Comparison of ENCODE assay signal across 33 cellular contexts in genomic region chr11:124012697-124013096, GRCh38. TPM values are rescaled to one million over a fixed set of nuclear protein-coding genes. Genes with fewer than 3 reads are reported as not detected.
"Had no signal": no experiment of that assay in that cellular context is flagged by ENCODE, and none has a peak within 500 bp of the region (broad histone marks: within the 10 kb centered on the region; RNA-seq: fewer than 3 reads in every experiment).

A gene with protein sequence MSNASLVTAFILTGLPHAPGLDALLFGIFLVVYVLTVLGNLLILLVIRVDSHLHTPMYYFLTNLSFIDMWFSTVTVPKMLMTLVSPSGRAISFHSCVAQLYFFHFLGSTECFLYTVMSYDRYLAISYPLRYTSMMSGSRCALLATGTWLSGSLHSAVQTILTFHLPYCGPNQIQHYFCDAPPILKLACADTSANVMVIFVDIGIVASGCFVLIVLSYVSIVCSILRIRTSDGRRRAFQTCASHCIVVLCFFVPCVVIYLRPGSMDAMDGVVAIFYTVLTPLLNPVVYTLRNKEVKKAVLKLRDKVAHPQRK (plus strand): TSS chr11:124012997. CDS start chr11:124015575, 2,578 bp downstream.

- H3K4me1 ChIP-seq: stomach, suprapubic skin, testis, thyroid gland, tibial artery, tibial nerve, transverse colon, upper lobe of left lung, upper lobe of right lung, uterus, vagina had no signal

- FAIRE-seq: urothelium cell line had no signal

- H3K27ac ChIP-seq: stomach, suprapubic skin, testis, thoracic aorta, thyroid gland, tibial artery, tibial nerve, transverse colon, upper lobe of left lung, upper lobe of right lung, uterus, vagina had no signal

- H3K4me1 Mint-ChIP-seq: stimulated activated effector memory CD8-positive, alpha-beta T cell treated with anti-CD3 and anti-CD28 coated beads, Interleukin-12 subunit alpha, Interleukin-12 subunit beta, amount 100 ng/mL, for 72 hours; stimulated activated memory B cell treated with anti-CD40 and anti-IgM and Interleukin-4, amounts not matched to agents 10 μg/mL and 1 μg/mL and 100 μg/mL, for 72 hours; stimulated activated naive B cell treated with anti-CD40 and anti-IgM and Interleukin-4, amounts not matched to agents 10 μg/mL and 1 μg/mL and 100 μg/mL, for 72 hours; stimulated activated naive CD8-positive, alpha-beta T cell treated with anti-CD3 and anti-CD28 coated beads, Interleukin-15, amount 100 ng/mL, for 72 hours had no signal

- H3K36me3 Mint-ChIP-seq: stimulated activated effector memory CD8-positive, alpha-beta T cell treated with anti-CD3 and anti-CD28 coated beads, Interleukin-12 subunit alpha, Interleukin-12 subunit beta, amount 100 ng/mL, for 72 hours; stimulated activated memory B cell treated with anti-CD40 and anti-IgM and Interleukin-4, amounts not matched to agents 10 μg/mL and 1 μg/mL and 100 μg/mL, for 72 hours; stimulated activated naive B cell treated with anti-CD40 and anti-IgM and Interleukin-4, amounts not matched to agents 10 μg/mL and 1 μg/mL and 100 μg/mL, for 72 hours; type B pancreatic cell had no signal

- H3K27ac Mint-ChIP-seq: stimulated activated effector memory CD8-positive, alpha-beta T cell treated with anti-CD3 and anti-CD28 coated beads, Interleukin-12 subunit alpha, Interleukin-12 subunit beta, amount 100 ng/mL, for 72 hours; stimulated activated memory B cell treated with anti-CD40 and anti-IgM and Interleukin-4, amounts not matched to agents 10 μg/mL and 1 μg/mL and 100 μg/mL, for 72 hours; stimulated activated naive B cell treated with anti-CD40 and anti-IgM and Interleukin-4, amounts not matched to agents 10 μg/mL and 1 μg/mL and 100 μg/mL, for 72 hours; stimulated activated naive CD8-positive, alpha-beta T cell treated with anti-CD3 and anti-CD28 coated beads, Interleukin-15, amount 100 ng/mL, for 72 hours; stimulated activated naive CD8-positive, alpha-beta T cell treated with anti-CD3 and anti-CD28 coated beads, Interleukin-15, Interleukin-2, amounts not matched to agents 100 ng/mL and 50 ng/mL, for 24 hours; type B pancreatic cell had no signal

- H3K9me3 Mint-ChIP-seq: stimulated activated effector memory CD8-positive, alpha-beta T cell treated with anti-CD3 and anti-CD28 coated beads, Interleukin-12 subunit alpha, Interleukin-12 subunit beta, amount 100 ng/mL, for 72 hours; stimulated activated memory B cell treated with anti-CD40 and anti-IgM and Interleukin-4, amounts not matched to agents 10 μg/mL and 1 μg/mL and 100 μg/mL, for 72 hours; stimulated activated naive B cell treated with anti-CD40 and anti-IgM and Interleukin-4, amounts not matched to agents 10 μg/mL and 1 μg/mL and 100 μg/mL, for 72 hours; stimulated activated naive CD8-positive, alpha-beta T cell treated with anti-CD3 and anti-CD28 coated beads, Interleukin-15, amount 100 ng/mL, for 72 hours; stimulated activated naive CD8-positive, alpha-beta T cell treated with anti-CD3 and anti-CD28 coated beads, Interleukin-15, Interleukin-2, amounts not matched to agents 100 ng/mL and 50 ng/mL, for 24 hours; type B pancreatic cell had no signal

- H3K9me3 ChIP-seq: stomach, suprapubic skin, testis, thoracic aorta, thyroid gland, tibial artery, tibial nerve, transverse colon, upper lobe of left lung, upper lobe of right lung, uterus, vagina had no signal

- ATAC-seq: stimulated activated effector memory CD8-positive, alpha-beta T cell treated with anti-CD3 and anti-CD28 coated beads, Interleukin-12 subunit alpha, Interleukin-12 subunit beta, amount 100 ng/mL, for 72 hours; stimulated activated memory B cell treated with anti-CD40 and anti-IgM and Interleukin-4, amounts not matched to agents 10 μg/mL and 1 μg/mL and 100 μg/mL, for 72 hours; stimulated activated naive B cell treated with anti-CD40 and anti-IgM and Interleukin-4, amounts not matched to agents 10 μg/mL and 1 μg/mL and 100 μg/mL, for 72 hours; stimulated activated naive CD8-positive, alpha-beta T cell treated with anti-CD3 and anti-CD28 coated beads, Interleukin-15, amount 100 ng/mL, for 72 hours; stimulated activated naive CD8-positive, alpha-beta T cell treated with anti-CD3 and anti-CD28 coated beads, Interleukin-15, Interleukin-2, amounts not matched to agents 100 U/mL and 50 U/mL, for 24 hours; upper lobe of right lung had no signal

- H3K27me3 ChIP-seq: stomach, suprapubic skin, testis, thyroid gland, tibial artery, tibial nerve, transverse colon, upper lobe of left lung, upper lobe of right lung, uterus, vagina had no signal

- DNase-seq: stimulated activated CD4-positive, alpha-beta T cell treated with anti-CD3 and anti-CD28 coated beads, Interleukin-2, amount 100 ng/mL, for 48 hours; stimulated activated CD4-positive, alpha-beta T cell treated with anti-CD3 and anti-CD28 coated beads, Interleukin-4, amount 100 ng/mL, for 1 hour; stimulated activated CD4-positive, alpha-beta T cell treated with anti-CD3 and anti-CD28 coated beads, Interleukin-4, amount 100 ng/mL, for 24 hours; stimulated activated CD4-positive, alpha-beta T cell treated with anti-CD3 and anti-CD28 coated beads, Interleukin-4, amount 100 ng/mL, for 4 hours; stimulated activated CD8-positive, alpha-beta memory T cell treated with anti-CD3 and anti-CD28 coated beads, Interleukin-4, amount 100 ng/mL, for 48 hours; stimulated activated naive B cell treated with anti-CD40 and anti-IgM and Interleukin-4, amounts not matched to agents 10 μg/mL and 1 μg/mL and 100 μg/mL, for 72 hours; stimulated activated naive CD4-positive, alpha-beta T cell; stimulated activated naive CD4-positive, alpha-beta T cell treated with Interleukin-2 at 50 U/mL for 16 hours; stimulated activated naive CD8-positive, alpha-beta T cell treated with anti-CD3 and anti-CD28 coated beads, Interleukin-15, amount 100 ng/mL, for 72 hours; stimulated activated naive CD8-positive, alpha-beta T cell treated with anti-CD3 and anti-CD28 coated beads, Interleukin-15, Interleukin-2, amounts not matched to agents 100 U/mL and 50 U/mL, for 24 hours; stomach; substantia nigra; testis; thyroid gland; tibial artery; transverse colon; trophoblast cell; upper lobe of left lung; upper lobe of right lung; uterus had no signal

- H3K36me3 ChIP-seq: stomach, suprapubic skin, thoracic aorta, thyroid gland, tibial artery, tibial nerve, transverse colon, upper lobe of left lung, upper lobe of right lung, uterus, vagina had no signal

- H3K4me3 Mint-ChIP-seq: stimulated activated effector memory CD8-positive, alpha-beta T cell treated with anti-CD3 and anti-CD28 coated beads, Interleukin-12 subunit alpha, Interleukin-12 subunit beta, amount 100 ng/mL, for 72 hours; stimulated activated memory B cell treated with anti-CD40 and anti-IgM and Interleukin-4, amounts not matched to agents 10 μg/mL and 1 μg/mL and 100 μg/mL, for 72 hours; stimulated activated naive B cell treated with anti-CD40 and anti-IgM and Interleukin-4, amounts not matched to agents 10 μg/mL and 1 μg/mL and 100 μg/mL, for 72 hours; stimulated activated naive CD8-positive, alpha-beta T cell treated with anti-CD3 and anti-CD28 coated beads, Interleukin-15, amount 100 ng/mL, for 72 hours; stimulated activated naive CD8-positive, alpha-beta T cell treated with anti-CD3 and anti-CD28 coated beads, Interleukin-15, Interleukin-2, amounts not matched to agents 100 ng/mL and 50 ng/mL, for 24 hours; type B pancreatic cell had no signal

- H3K27me3 Mint-ChIP-seq: stimulated activated memory B cell treated with anti-CD40 and anti-IgM and Interleukin-4, amounts not matched to agents 10 μg/mL and 1 μg/mL and 100 μg/mL, for 72 hours; stimulated activated naive B cell treated with anti-CD40 and anti-IgM and Interleukin-4, amounts not matched to agents 10 μg/mL and 1 μg/mL and 100 μg/mL, for 72 hours; stimulated activated naive CD8-positive, alpha-beta T cell treated with anti-CD3 and anti-CD28 coated beads, Interleukin-15, amount 100 ng/mL, for 72 hours; stimulated activated naive CD8-positive, alpha-beta T cell treated with anti-CD3 and anti-CD28 coated beads, Interleukin-15, Interleukin-2, amounts not matched to agents 100 ng/mL and 50 ng/mL, for 24 hours; type B pancreatic cell had no signal

- H3K4me3 ChIP-seq: stomach, suprapubic skin, testis, thoracic aorta, thyroid gland, tibial artery, tibial nerve, transverse colon, upper lobe of left lung, upper lobe of right lung, uterus, vagina had no signal

RNA-seq across cellular contexts. Expression of the gene that starts here (rescaled TPM):
- total RNA-seq: subcutaneous adipose tissue, suprapubic skin, temporal lobe, thoracic aorta, thyroid gland, tibial nerve, upper lobe of left lung, upper lobe of right lung, ureter, urinary bladder, vagina had no signal
- polyA plus RNA-seq: stomach, urinary bladder had no signal
